ENCODE assay signal across 20 cellular contexts in the genomic region with DNA sequence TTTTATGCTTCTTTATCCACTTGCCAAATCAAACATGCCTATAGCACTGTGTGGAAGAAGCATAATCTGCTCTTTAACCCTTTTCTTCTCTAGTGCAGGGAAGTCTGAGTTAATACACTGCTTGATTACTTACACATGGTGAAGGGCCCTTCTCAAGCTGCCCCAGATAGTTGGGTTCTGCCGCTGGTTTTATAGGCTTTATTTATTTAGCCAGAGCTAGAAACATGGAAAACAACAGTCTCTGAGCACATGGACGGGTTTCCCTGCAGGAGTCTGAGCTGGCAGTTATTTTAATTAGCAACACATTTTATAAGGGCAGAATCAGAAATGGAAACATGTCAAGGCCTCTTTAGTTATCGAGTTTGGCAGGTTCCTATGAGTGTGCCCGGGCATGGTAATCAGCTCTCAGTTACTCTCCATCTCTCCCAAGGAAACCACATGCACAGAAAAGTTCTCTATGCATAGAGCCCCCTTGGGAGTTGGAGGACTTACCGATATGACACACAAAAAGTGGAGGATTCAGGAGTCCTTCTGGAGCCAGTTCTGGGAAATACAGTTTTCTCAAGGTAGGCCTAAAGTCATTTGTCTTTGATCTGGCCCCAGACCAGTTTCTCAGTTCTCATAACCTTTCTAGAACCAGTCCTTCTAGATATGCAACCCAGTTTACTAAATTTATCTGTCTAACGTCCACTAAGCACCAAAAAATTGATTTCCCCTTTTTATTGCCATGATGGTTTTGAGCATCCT.
DNase-seq lines count a peak whose midpoint lies in the region; FAIRE-seq and TF ChIP-seq lines count a peak whose summit lies in the region.
"Had no signal": no experiment of that assay in that cellular context is flagged by ENCODE, and none has a peak within 500 bp of the region (broad histone marks: within the 10 kb centered on the region; RNA-seq: fewer than 3 reads in every experiment).

No MANE protein-coding gene starts in this region.

- H3K4me3 ChIP-seq in GM12865 (ENCODE audit: low read depth, low read length) (no peak overlapping the region), bronchial epithelial cell (ENCODE audit: low read depth, low read length) (no peak overlapping the region)
- H3K4me3 ChIP-seq: breast epithelium, dorsolateral prefrontal cortex, esophagus muscularis mucosa, right lobe of liver had no signal

- no peaks in the 10 kb centered on the region for H3K27me3 ChIP-seq in bronchial epithelial cell (ENCODE audit: control insufficient read depth, insufficient read depth, low read length)
- H3K27me3 ChIP-seq: breast epithelium, esophagus muscularis mucosa, right lobe of liver had no signal

- no peaks in the 10 kb centered on the region for H3K36me3 ChIP-seq in bronchial epithelial cell (ENCODE audit: control insufficient read depth, insufficient read depth, low read length)
- H3K36me3 ChIP-seq: breast epithelium, esophagus muscularis mucosa, right lobe of liver had no signal

- FAIRE-seq in bronchial epithelial cell (lab: Jason Lieb, UNC): no peak
- FAIRE-seq: HepG2, TTC549 had no signal

- no peak for TF ChIP-seq CTCF in GM12865 (IDR thresholded peaks at IDR 0.05; ENCODE audit: insufficient read depth, low read depth, low read length, missing control alignments)
- no peak for TF ChIP-seq CTCF in bronchial epithelial cell (IDR thresholded peaks at IDR 0.05; ENCODE audit: insufficient read depth, low read length, severe bottlenecking)

- peak; percentile 48 for DNase-seq in DMS153 (lab: John Stamatoyannopoulos, UW)
- no peak for DNase-seq in DMS153 treated with DMSO at 0.1 percent for 48 hours (lab: John Stamatoyannopoulos, UW; ENCODE audit: unreplicated experiment)
- peak; percentile 40 for DNase-seq in GM12865 (ENCODE audit: low read depth)
- peak; percentile 50 for DNase-seq in bronchial epithelial cell (ENCODE audit: low read depth)
- peak; percentile 22 for DNase-seq in islet precursor cell
- DNase-seq in HuH-7.5 (ENCODE audit: low spot score): no peak
- no peak for DNase-seq in activated CD8-positive, alpha-beta memory T cell treated with anti-CD3 and anti-CD28 coated beads for 24 hours
- no peak for DNase-seq in stimulated activated CD4-positive, alpha-beta T cell treated with anti-CD3 and anti-CD28 coated beads, Interleukin-1b, Interleukin-23, amount 100 ng/mL, for 48 hours
- DNase-seq: activated CD4-positive, alpha-beta T cell treated with anti-CD3 and anti-CD28 coated beads for 48 hours; activated naive CD8-positive, alpha-beta T cell treated with anti-CD3 and anti-CD28 coated beads, Interleukin-2, amount 10 ng/mL, durations not matched to agents 7 days and 5 days; dorsolateral prefrontal cortex; immature natural killer cell; NCI-H226; right lobe of liver; stimulated activated naive CD8-positive, alpha-beta T cell treated with anti-CD3 and anti-CD28 coated beads, Interleukin-15, amount 100 ng/mL, for 72 hours; SW 1271 had no signal

Comparison
In these comparisons a context has a peak if more than half of its experiments do, and no peak if none do; other contexts are left out.
1. DNase-seq: peak in DMS153 (single experiment), GM12865 (single experiment), bronchial epithelial cell (single experiment) and islet precursor cell (single experiment); none in DMS153 treated with DMSO at 0.1 percent for 48 hours (single experiment), HuH-7.5 (single experiment), activated CD8-positive, alpha-beta memory T cell treated with anti-CD3 and anti-CD28 coated beads for 24 hours (single experiment) and stimulated activated CD4-positive, alpha-beta T cell treated with anti-CD3 and anti-CD28 coated beads, Interleukin-1b, Interleukin-23, amount 100 ng/mL, for 48 hours (single experiment).